ENCODE assay signal across 8 cellular contexts in genomic region chrX:149525903-149526302, GRCh38. TPM values are rescaled to one million over a fixed set of nuclear protein-coding genes. Genes with fewer than 3 reads are reported as not detected.
DNase-seq lines count a peak whose midpoint lies in the region; ATAC-seq and TF ChIP-seq lines count a peak whose summit lies in the region.
"Not testable (repeated sequence)": the region's sequence is repeated elsewhere in the genome, so short reads cannot be mapped to it uniquely, and the experiment has no call there.

No MANE protein-coding gene starts in this region.

- not testable (repeated sequence) for TF ChIP-seq CTCF in DND-41 (IDR thresholded peaks at IDR 0.05; ENCODE audit: borderline replicate concordance, extremely low read depth, low read length, poor library complexity, severe bottlenecking); hepatocyte (IDR thresholded peaks at IDR 0.05; ENCODE audit: poor library complexity)

- peaks cover 13% of the 10 kb centered on the region for H3K4me1 ChIP-seq in DND-41 (ENCODE audit: insufficient read depth, low read length)
- not testable (repeated sequence) for H3K4me1 ChIP-seq in hepatocyte (ENCODE audit: insufficient read depth)

- WGBS in hepatocyte (ENCODE audit: low lambda C conversion rate, missing lambda C conversion rate): 68% methylated on average over 5 of the region's 5 CpGs

- not testable (repeated sequence) for H3K9ac ChIP-seq in DND-41 (ENCODE audit: low read depth, low read length)

- H3K4me2 ChIP-seq in DND-41 (ENCODE audit: insufficient read depth, low read length): peak overlapping the region; percentile 45; the same call in 1 of the 2 replicates
- not testable (repeated sequence) for H3K4me2 ChIP-seq in hepatocyte

- peak overlapping the region; percentile 90 for H3K27ac Mint-ChIP-seq in activated naive CD4-positive, alpha-beta T cell treated with anti-CD3 and anti-CD28 coated beads, Interleukin-2, amount 10 ng/mL, durations not matched to agents 7 days and 5 days
- H3K27ac Mint-ChIP-seq in stimulated activated naive B cell treated with anti-CD40 and anti-IgM and Interleukin-4, amounts not matched to agents 10 μg/mL and 1 μg/mL and 100 μg/mL, for 72 hours: peak overlapping the region; percentile 80

- CTCF ChIA-PET in activated naive CD4-positive, alpha-beta T cell treated with anti-CD3 and anti-CD28 coated beads, Interleukin-2, amount 10 ng/mL, durations not matched to agents 7 days and 5 days (lab: Charles Lee): interaction anchor here (0.9 to 1.6 kb wide), 2 partner anchors 13 to 14 kb away, joined by 4 to 8 read pairs; no protein-coding TSS in a partner anchor

- 0 out of 2 replicates have a peak overlapping the region, but pooled peaks have one; percentile 8 for H2AFZ ChIP-seq in DND-41 (ENCODE audit: low read depth, low read length)
- not testable (repeated sequence) for H2AFZ ChIP-seq in hepatocyte

- H3K9me3 Mint-ChIP-seq in activated naive CD4-positive, alpha-beta T cell treated with anti-CD3 and anti-CD28 coated beads, Interleukin-2, amount 10 ng/mL, durations not matched to agents 7 days and 5 days; stimulated activated naive B cell treated with anti-CD40 and anti-IgM and Interleukin-4, amounts not matched to agents 10 μg/mL and 1 μg/mL and 100 μg/mL, for 72 hours: not testable (repeated sequence)

- H3K9me3 ChIP-seq in DND-41 (ENCODE audit: insufficient read depth, low read length, severe bottlenecking); hepatocyte (ENCODE audit: low read depth): not testable (repeated sequence)

- H3K9me2 ChIP-seq in hepatocyte (replicated peaks; ENCODE audit: insufficient read depth): not testable (repeated sequence)

- H4K20me1 ChIP-seq in DND-41 (ENCODE audit: insufficient read depth, low read length); hepatocyte (ENCODE audit: insufficient read depth, poor library complexity, severe bottlenecking): not testable (repeated sequence)

- H3K4me3 ChIP-seq in DND-41 (ENCODE audit: low read depth in 1 of 2, low read length in 2 of 2); hepatocyte: not testable (repeated sequence)

- H3K4me3 Mint-ChIP-seq in activated naive CD4-positive, alpha-beta T cell treated with anti-CD3 and anti-CD28 coated beads, Interleukin-2, amount 10 ng/mL, durations not matched to agents 7 days and 5 days: peak overlapping the region; percentile 45
- peak overlapping the region in 1 of 2 donors; percentile 8 for H3K4me3 Mint-ChIP-seq in stimulated activated naive B cell treated with anti-CD40 and anti-IgM and Interleukin-4, amounts not matched to agents 10 μg/mL and 1 μg/mL and 100 μg/mL, for 72 hours

- DNase-seq in DND-41; hepatocyte (ENCODE audit: low spot score); stimulated activated naive B cell treated with anti-CD40 and anti-IgM and Interleukin-4, amounts not matched to agents 10 μg/mL and 1 μg/mL and 100 μg/mL, for 72 hours: not testable (repeated sequence)
- DNase-seq in activated naive CD4-positive, alpha-beta T cell treated with anti-CD3 and anti-CD28 coated beads, Interleukin-2, amount 10 ng/mL, durations not matched to agents 7 days and 5 days: peak; percentile 44

- ATAC-seq in DND-41 (ENCODE audit: insufficient read depth, low read depth) (0 out of 3 replicates have a peak, but pooled peaks have one; percentile 1), GM19463 (IDR thresholded peaks at IDR 0.05; ENCODE audit: unreplicated experiment) (peak; percentile 25), HG02852 (IDR thresholded peaks at IDR 0.05; ENCODE audit: unreplicated experiment) (peak; percentile 40), HG03520 (IDR thresholded peaks at IDR 0.05; ENCODE audit: unreplicated experiment) (peak; percentile 38), SK-N-SH treated with all-trans-retinoic acid at 6 μM for 48 hours (peak; percentile 4; the same call in 1 of the 3 replicates)
- peak; percentile 39 to 54 for ATAC-seq in stimulated activated naive B cell treated with anti-CD40 and anti-IgM and Interleukin-4, amounts not matched to agents 10 μg/mL and 1 μg/mL and 100 μg/mL, for 72 hours (replicated peaks)

- H3K36me3 Mint-ChIP-seq in activated naive CD4-positive, alpha-beta T cell treated with anti-CD3 and anti-CD28 coated beads, Interleukin-2, amount 10 ng/mL, durations not matched to agents 7 days and 5 days; stimulated activated naive B cell treated with anti-CD40 and anti-IgM and Interleukin-4, amounts not matched to agents 10 μg/mL and 1 μg/mL and 100 μg/mL, for 72 hours: not testable (repeated sequence)

- not testable (repeated sequence) for H3K79me2 ChIP-seq in DND-41 (ENCODE audit: insufficient read depth, low read length); hepatocyte

- H3K27me3 ChIP-seq in DND-41 (ENCODE audit: insufficient read depth, low read length, poor library complexity); hepatocyte: not testable (repeated sequence)

- not testable (repeated sequence) for H3K36me3 ChIP-seq in DND-41 (ENCODE audit: insufficient read depth, low read length); hepatocyte (replicated peaks; ENCODE audit: insufficient read depth, low read depth)

- H3K27me3 Mint-ChIP-seq in activated naive CD4-positive, alpha-beta T cell treated with anti-CD3 and anti-CD28 coated beads, Interleukin-2, amount 10 ng/mL, durations not matched to agents 7 days and 5 days; stimulated activated naive B cell treated with anti-CD40 and anti-IgM and Interleukin-4, amounts not matched to agents 10 μg/mL and 1 μg/mL and 100 μg/mL, for 72 hours: not testable (repeated sequence)

- peaks cover 49% of the 10 kb centered on the region for H3K4me1 Mint-ChIP-seq in activated naive CD4-positive, alpha-beta T cell treated with anti-CD3 and anti-CD28 coated beads, Interleukin-2, amount 10 ng/mL, durations not matched to agents 7 days and 5 days
- H3K4me1 Mint-ChIP-seq in stimulated activated naive B cell treated with anti-CD40 and anti-IgM and Interleukin-4, amounts not matched to agents 10 μg/mL and 1 μg/mL and 100 μg/mL, for 72 hours: peaks cover 3 to 14% of the 10 kb centered on the region in 2 donors

- H3K27ac ChIP-seq in DND-41 (ENCODE audit: low read length): peak overlapping the region; percentile 49; the same call in 1 of the 2 replicates
- peak overlapping the region; percentile 53 for H3K27ac ChIP-seq in hepatocyte

RNA-seq across cellular contexts. Expression of gene EOLA1, which starts 14.9 kb away (rescaled TPM):
- total RNA-seq in hepatocyte: 13.4 and 19.6 TPM in 2 replicates
- polyA plus RNA-seq in hepatocyte: 9.1 and 14.6 TPM in 2 replicates

RNA-seq across cellular contexts. Expression of gene IDS, which starts 20.8 kb away (rescaled TPM):
- total RNA-seq in hepatocyte: 25.4 and 30.6 TPM in 2 replicates
- 33.7 and 42.7 TPM in 2 replicates for polyA plus RNA-seq in hepatocyte

RNA-seq across cellular contexts. Expression of gene HSFX3, which starts 23.8 kb away (rescaled TPM):
- total RNA-seq in hepatocyte: not detected in 2 replicates
- polyA plus RNA-seq in hepatocyte: not detected in 2 replicates
